Comparison of ENCODE assay signal across 19 cellular contexts in the genomic region with DNA sequence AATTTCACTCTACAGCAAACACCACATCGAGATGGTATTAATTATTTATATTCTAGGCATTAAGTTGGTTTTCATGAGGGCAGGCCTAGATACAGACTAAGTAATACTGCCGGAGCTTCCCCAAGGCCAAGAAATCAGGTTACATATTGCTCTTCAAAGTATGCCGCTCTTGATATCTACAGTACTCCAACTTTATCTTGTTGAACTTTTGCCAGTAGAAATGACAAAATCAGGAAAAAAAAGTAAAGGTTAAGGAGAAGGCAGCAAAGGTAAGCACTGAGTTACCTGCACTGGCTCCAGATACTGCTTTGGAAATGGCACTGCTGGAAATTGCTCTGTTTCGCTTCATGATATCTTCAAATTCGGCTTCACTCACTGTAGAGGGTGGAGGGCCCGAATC. TPM values are rescaled to one million over a fixed set of nuclear protein-coding genes. Genes with fewer than 3 reads are reported as not detected.
DNase-seq lines count a peak whose midpoint lies in the region; ATAC-seq and TF ChIP-seq lines count a peak whose summit lies in the region.
"Had no signal": no experiment of that assay in that cellular context is flagged by ENCODE, and none has a peak within 500 bp of the region (broad histone marks: within the 10 kb centered on the region; RNA-seq: fewer than 3 reads in every experiment).

No MANE protein-coding gene starts in this region.

- intact Hi-C loops in body of pancreas (cut with DNase I) = no loop called here
- intact Hi-C loops in esophagus squamous epithelium (cut with DNase I) = no loop called here

- TF ChIP-seq CTCF in body of pancreas (IDR thresholded peaks at IDR 0.05) (no peak), esophagus squamous epithelium (IDR thresholded peaks at IDR 0.05) (no peak)

- CTCF ChIA-PET in activated CD8-positive, alpha-beta memory T cell treated with anti-CD3 and anti-CD28 coated beads, Interleukin-2, amount 10 ng/mL, durations not matched to agents 7 days and 5 days (lab: Charles Lee) = interaction anchor here (1.2 kb wide), 1 partner anchor 20 kb away, joined by 4 read pairs; no protein-coding TSS in a partner anchor

- H3K9me3 ChIP-seq in body of pancreas (no peaks in the 10 kb centered on the region), esophagus squamous epithelium (no peaks in the 10 kb centered on the region)
- H3K9me3 ChIP-seq: HAP-1, Peyer's patch, SJSA1 had no signal

- H3K4me1 ChIP-seq in body of pancreas (peaks cover 18% of the 10 kb centered on the region), esophagus squamous epithelium (peaks cover 0 to 13% (median 3%) of the 10 kb centered on the region in 3 donors)
- H3K4me1 ChIP-seq: HAP-1, Peyer's patch, SJSA1 had no signal

- peaks cover 32% of the 10 kb centered on the region for H3K4me1 Mint-ChIP-seq in activated CD8-positive, alpha-beta memory T cell treated with anti-CD3 and anti-CD28 coated beads, Interleukin-2, amount 10 ng/mL, durations not matched to agents 7 days and 5 days
- H3K4me1 Mint-ChIP-seq in stimulated activated naive CD8-positive, alpha-beta T cell treated with anti-CD3 and anti-CD28 coated beads, Interleukin-15, amount 100 ng/mL, for 72 hours = peaks cover 65% of the 10 kb centered on the region
- H3K4me1 Mint-ChIP-seq: GM23338 had no signal

- H3K27ac ChIP-seq in body of pancreas (no peak overlapping the region), esophagus squamous epithelium (no peak overlapping the region)
- H3K27ac ChIP-seq: C4-2B, Peyer's patch, SJSA1 had no signal

- no peak for TF ChIP-seq POLR2A in body of pancreas (IDR thresholded peaks at IDR 0.05)
- TF ChIP-seq POLR2A in esophagus squamous epithelium (IDR thresholded peaks at IDR 0.05) = no peak

- no peaks in the 10 kb centered on the region for H3K9me3 Mint-ChIP-seq in activated CD8-positive, alpha-beta memory T cell treated with anti-CD3 and anti-CD28 coated beads, Interleukin-2, amount 10 ng/mL, durations not matched to agents 7 days and 5 days (ENCODE audit: low read depth)
- H3K9me3 Mint-ChIP-seq in stimulated activated naive CD8-positive, alpha-beta T cell treated with anti-CD3 and anti-CD28 coated beads, Interleukin-15, amount 100 ng/mL, for 72 hours = no peaks in the 10 kb centered on the region
- H3K9me3 Mint-ChIP-seq: GM23338 had no signal

- peaks cover 78% of the 10 kb centered on the region for H3K36me3 Mint-ChIP-seq in activated CD8-positive, alpha-beta memory T cell treated with anti-CD3 and anti-CD28 coated beads, Interleukin-2, amount 10 ng/mL, durations not matched to agents 7 days and 5 days

- no peaks in the 10 kb centered on the region for H3K27me3 Mint-ChIP-seq in activated CD8-positive, alpha-beta memory T cell treated with anti-CD3 and anti-CD28 coated beads, Interleukin-2, amount 10 ng/mL, durations not matched to agents 7 days and 5 days
- H3K27me3 Mint-ChIP-seq in stimulated activated naive CD8-positive, alpha-beta T cell treated with anti-CD3 and anti-CD28 coated beads, Interleukin-15, amount 100 ng/mL, for 72 hours = no peaks in the 10 kb centered on the region

- peak overlapping the region; percentile 67 for H3K27ac Mint-ChIP-seq in activated CD8-positive, alpha-beta memory T cell treated with anti-CD3 and anti-CD28 coated beads, Interleukin-2, amount 10 ng/mL, durations not matched to agents 7 days and 5 days
- peak overlapping the region; percentile 86 to 88 for H3K27ac Mint-ChIP-seq in stimulated activated naive CD8-positive, alpha-beta T cell treated with anti-CD3 and anti-CD28 coated beads, Interleukin-15, amount 100 ng/mL, for 72 hours
- H3K27ac Mint-ChIP-seq: GM23338 had no signal

- no peak for ATAC-seq in activated CD8-positive, alpha-beta memory T cell treated with anti-CD3 and anti-CD28 coated beads, Interleukin-2, amount 10 ng/mL, durations not matched to agents 7 days and 5 days
- no peak for ATAC-seq in stimulated activated naive CD8-positive, alpha-beta T cell treated with anti-CD3 and anti-CD28 coated beads, Interleukin-15, amount 100 ng/mL, for 72 hours
- ATAC-seq in stimulated activated naive CD8-positive, alpha-beta T cell treated with anti-CD3 and anti-CD28 coated beads, Interleukin-15, Interleukin-2, amounts not matched to agents 100 U/mL and 50 U/mL, for 24 hours = no peak
- ATAC-seq in body of pancreas (peak; percentile 30), HG03521 (IDR thresholded peaks at IDR 0.05; ENCODE audit: unreplicated experiment) (no peak)
- ATAC-seq: GM23338 had no signal

- no peak overlapping the region for H3K4me3 ChIP-seq in body of pancreas
- H3K4me3 ChIP-seq in esophagus squamous epithelium = no peak overlapping the region
- H3K4me3 ChIP-seq: GM23338, HAP-1, Peyer's patch, SJSA1 had no signal

- peaks cover 24 to 53% of the 10 kb centered on the region in 2 donors for H3K36me3 ChIP-seq in body of pancreas (replicated peaks in 1 of 2; ENCODE audit: insufficient read depth in 1 of 2, low read depth in 2 of 2)
- H3K36me3 ChIP-seq in esophagus squamous epithelium = peaks cover 31 to 100% (median 70%) of the 10 kb centered on the region in 3 donors

- no peak for DNase-seq in activated CD8-positive, alpha-beta memory T cell treated with anti-CD3 and anti-CD28 coated beads, Interleukin-2, amount 10 ng/mL, durations not matched to agents 7 days and 5 days
- DNase-seq in activated CD8-positive, alpha-beta memory T cell treated with anti-CD3 and anti-CD28 coated beads, Interleukin-2, amount 50 U/mL, for 48 hours = no peak
- no peak for DNase-seq in stimulated activated naive CD8-positive, alpha-beta T cell treated with anti-CD3 and anti-CD28 coated beads, Interleukin-15, amount 100 ng/mL, for 72 hours
- DNase-seq in stimulated activated naive CD8-positive, alpha-beta T cell treated with anti-CD3 and anti-CD28 coated beads, Interleukin-15, Interleukin-2, amounts not matched to agents 100 U/mL and 50 U/mL, for 24 hours = no peak
- DNase-seq in body of pancreas (no peak), esophagus squamous epithelium (lab: John Stamatoyannopoulos, UW) (no peak)
- DNase-seq: Karpas-422, NCI-H1417, NCI-H1694 treated with DMSO at 0.1 percent for 48 hours, NCI-H2081 treated with DMSO at 0.1 percent for 48 hours, NCI-H2171 treated with DMSO at 0.1 percent for 48 hours, NCI-H524 treated with DMSO at 0.1 percent for 48 hours, NCI-H82, Peyer's patch had no signal

- H3K27me3 ChIP-seq in body of pancreas (no peaks in the 10 kb centered on the region), esophagus squamous epithelium (no peaks in the 10 kb centered on the region)
- H3K27me3 ChIP-seq: Peyer's patch, SJSA1 had no signal

- no peak overlapping the region for H3K4me3 Mint-ChIP-seq in activated CD8-positive, alpha-beta memory T cell treated with anti-CD3 and anti-CD28 coated beads, Interleukin-2, amount 10 ng/mL, durations not matched to agents 7 days and 5 days
- no peak overlapping the region for H3K4me3 Mint-ChIP-seq in stimulated activated naive CD8-positive, alpha-beta T cell treated with anti-CD3 and anti-CD28 coated beads, Interleukin-15, amount 100 ng/mL, for 72 hours
- H3K4me3 Mint-ChIP-seq: GM23338 had no signal

- 41 to 56% methylated on average over 6 of the region's 6 CpGs for WGBS in body of pancreas, 2 donors
- WGBS in esophagus squamous epithelium, 2 donors = 96 to 97% methylated on average over 6 of the region's 6 CpGs

RNA-seq across cellular contexts. Expression of a gene that starts 14.4 kb away (rescaled TPM):
- total RNA-seq in activated CD8-positive, alpha-beta memory T cell treated with anti-CD3 and anti-CD28 coated beads, Interleukin-2, amount 10 ng/mL, durations not matched to agents 7 days and 5 days = 100 to 1,000 TPM; 103 to 118 TPM
- total RNA-seq in body of pancreas (10 to 100 TPM; 34.0 to 44.5 TPM), esophagus squamous epithelium (10 to 100 TPM; 24.4 to 44.1 (median 34.3) TPM)

RNA-seq across cellular contexts. Expression of a gene that starts 14.5 kb away (rescaled TPM):
- total RNA-seq in activated CD8-positive, alpha-beta memory T cell treated with anti-CD3 and anti-CD28 coated beads, Interleukin-2, amount 10 ng/mL, durations not matched to agents 7 days and 5 days = 10 to 100 TPM; 37.6 to 57.6 TPM
- 10 to 100 TPM; 25.2 to 28.0 TPM for total RNA-seq in body of pancreas
- total RNA-seq in esophagus squamous epithelium = 10 to 100 TPM; 26.0 to 62.9 (median 43.7) TPM

RNA-seq across cellular contexts. Expression of a gene that starts 23.0 kb away (rescaled TPM):
- total RNA-seq in activated CD8-positive, alpha-beta memory T cell treated with anti-CD3 and anti-CD28 coated beads, Interleukin-2, amount 10 ng/mL, durations not matched to agents 7 days and 5 days = 10 to 100 TPM in 1 of 2 experiments, 1 to 10 TPM in 1; 7.8 to 15.3 TPM
- total RNA-seq in body of pancreas = 10 to 100 TPM in 1 of 2 donors, 1 to 10 TPM in 1; 8.3 to 16.8 TPM
- total RNA-seq in esophagus squamous epithelium = 10 to 100 TPM in 2 of 4 donors, 1 to 10 TPM in 2; 4.4 to 22.7 (median 11.6) TPM

RNA-seq across cellular contexts. Expression of a gene that starts 53.2 kb away (rescaled TPM):
- total RNA-seq in activated CD8-positive, alpha-beta memory T cell treated with anti-CD3 and anti-CD28 coated beads, Interleukin-2, amount 10 ng/mL, durations not matched to agents 7 days and 5 days = 10 to 100 TPM; 48.3 to 60.6 TPM
- total RNA-seq in body of pancreas (10 to 100 TPM; 15.8 to 35.3 TPM), esophagus squamous epithelium (10 to 100 TPM; 14.6 to 28.1 (median 20.7) TPM)

RNA-seq across cellular contexts. Expression of a gene that starts 53.7 kb away (rescaled TPM):
- total RNA-seq in activated CD8-positive, alpha-beta memory T cell treated with anti-CD3 and anti-CD28 coated beads, Interleukin-2, amount 10 ng/mL, durations not matched to agents 7 days and 5 days = 10 to 100 TPM; 43.9 to 51.2 TPM
- total RNA-seq in body of pancreas = 10 to 100 TPM; 26.5 to 31.3 TPM
- total RNA-seq in esophagus squamous epithelium = 10 to 100 TPM; 23.9 to 44.3 (median 27.9) TPM
